In the genomic region with DNA sequence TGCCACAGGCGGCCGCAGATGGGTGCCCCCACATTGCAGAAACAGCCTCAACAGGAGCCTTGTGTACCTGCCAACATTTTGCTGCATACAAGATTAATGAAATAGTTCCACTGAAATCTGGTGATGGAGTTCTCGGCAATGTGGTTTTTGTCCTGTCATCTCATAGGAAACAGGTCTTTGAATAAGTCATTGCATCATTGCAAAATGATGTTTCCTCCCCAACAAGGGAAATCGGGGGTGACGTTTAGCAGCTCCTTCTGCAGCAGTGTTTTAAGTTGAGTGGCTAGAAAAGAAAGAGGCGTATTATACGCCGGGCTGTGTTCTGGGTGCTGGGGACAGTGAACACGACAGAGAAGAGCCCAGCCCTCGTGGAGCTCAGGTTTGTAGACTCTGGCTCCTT, we compare ENCODE assay signal across 19 cellular contexts.
DNase-seq lines count a peak whose midpoint lies in the region; TF ChIP-seq lines count a peak whose summit lies in the region.
"Had no signal": no experiment of that assay in that cellular context is flagged by ENCODE, and none has a peak within 500 bp of the region (broad histone marks: within the 10 kb centered on the region; RNA-seq: fewer than 3 reads in every experiment).

No MANE protein-coding gene starts in this region.

- H3K9me3 ChIP-seq in GM23248 (ENCODE audit: low read depth) (no peaks in the 10 kb centered on the region), A673 (ENCODE audit: low read depth, low read length, poor library complexity, severe bottlenecking) (no peaks in the 10 kb centered on the region)
- H3K9me3 ChIP-seq: left lung had no signal

- DNase-seq in GM23248 = peak; percentile 55
- peak; percentile 13 for DNase-seq in RPMI7951 (ENCODE audit: low read depth)
- peak; percentile 79 for DNase-seq in choroid plexus epithelial cell (ENCODE audit: low read depth)
- peak; percentile 44 for DNase-seq in non-pigmented ciliary epithelial cell (ENCODE audit: low read depth)
- DNase-seq in retina = no peak
- DNase-seq in A673 (ENCODE audit: low spot score) = no peak
- no peak for DNase-seq in kidney tubule cell (ENCODE audit: low spot score)
- DNase-seq: activated B cell treated with CpG ODN at 0.5 μM for 24 hours; aorta; CD4-positive, alpha-beta T cell; DND-41; NCI-H1105 treated with DMSO at 0.1 percent for 48 hours; NCI-H2171; NCI-H82; RPMI8226; small intestine; T-helper 1 cell had no signal

- no TSS peak for BruUV-seq in A673 (replicated peaks; lab: Mats Ljungman, UMichigan)

- in situ Hi-C loops in GM23248 (cut with MboI) = no loop called here

- no peak overlapping the region; the same call in 1 of the 2 replicates for H3K27ac ChIP-seq in GM23248
- no peak overlapping the region for H3K27ac ChIP-seq in A673 (ENCODE audit: low read depth, low read length, poor library complexity, severe bottlenecking)
- H3K27ac ChIP-seq: left lung, parathyroid adenoma had no signal

- TF ChIP-seq CTCF in choroid plexus epithelial cell (conservative IDR thresholded peaks at IDR 0.05; ENCODE audit: low read depth, low read length) (no peak), A673 (conservative IDR thresholded peaks at IDR 0.05; ENCODE audit: low read depth, low read length) (no peak)

- peak overlapping the region; percentile 25 for H3K4me2 ChIP-seq in GM23248 (ENCODE audit: unreplicated experiment)

- POLR2A ChIA-PET in A673 (lab: Charles Lee; ENCODE audit: low non-redundant PET) = no interaction called here

- no peak overlapping the region for H2AFZ ChIP-seq in GM23248
- H2AFZ ChIP-seq: parathyroid adenoma had no signal

- H3K9me2 ChIP-seq in GM23248 (ENCODE audit: insufficient read depth) = no peaks in the 10 kb centered on the region

- H3F3A ChIP-seq in GM23248 (ENCODE audit: insufficient read depth) = peaks cover 6% of the 10 kb centered on the region

- H3K4me1 ChIP-seq in GM23248 (ENCODE audit: insufficient read depth) (peaks cover 9% of the 10 kb centered on the region), A673 (ENCODE audit: insufficient read depth, low read length, poor library complexity, severe bottlenecking) (no peaks in the 10 kb centered on the region)
- H3K4me1 ChIP-seq: parathyroid adenoma had no signal

- intact Hi-C loops in A673 (cut with micrococcal nuclease; ENCODE audit: unreplicated experiment) = no loop called here

- 0 out of 2 replicates have a peak overlapping the region, but pooled peaks have one; percentile 16 for H3K9ac ChIP-seq in GM23248
- H3K9ac ChIP-seq: parathyroid adenoma had no signal

- H3K36me3 ChIP-seq in GM23248 (ENCODE audit: low read depth) = no peaks in the 10 kb centered on the region
- H3K36me3 ChIP-seq in A673 (ENCODE audit: insufficient read depth, low read length, poor library complexity, severe bottlenecking) = no peaks in the 10 kb centered on the region
- H3K36me3 ChIP-seq: left lung had no signal

- H3K4me3 ChIP-seq in GM23248 (no peak overlapping the region), choroid plexus epithelial cell (ENCODE audit: low read depth, low read length) (no peak overlapping the region), A673 (ENCODE audit: low read depth, low read length, poor library complexity, severe bottlenecking) (no peak overlapping the region)
- H3K4me3 ChIP-seq: left lung had no signal

- CTCF ChIA-PET in A673 (lab: Charles Lee) = no interaction called here

- H3K79me2 ChIP-seq in GM23248 (ENCODE audit: insufficient read depth) = no peaks in the 10 kb centered on the region
- H3K79me2 ChIP-seq: parathyroid adenoma had no signal

- no peaks in the 10 kb centered on the region for H4K20me1 ChIP-seq in GM23248 (ENCODE audit: insufficient read depth)

- WGBS in GM23248 (ENCODE audit: low coverage in 1 of 2, low lambda C conversion rate in 2 of 2, missing lambda C conversion rate in 2 of 2), 2 experiments = 76 to 79% methylated on average over 10 of the region's 10 CpGs

- H3K27me3 ChIP-seq in GM23248 (replicated peaks; ENCODE audit: insufficient read depth) (no peaks in the 10 kb centered on the region), A673 (replicated peaks; ENCODE audit: insufficient read depth, low read depth, low read length, poor library complexity) (no peaks in the 10 kb centered on the region)
- H3K27me3 ChIP-seq: left lung had no signal

Comparison
In these comparisons a context has a peak if more than half of its experiments do, and no peak if none do; other contexts are left out.
1. DNase-seq: peak in GM23248 (single experiment), RPMI7951 (single experiment), choroid plexus epithelial cell (single experiment) and non-pigmented ciliary epithelial cell (single experiment); none in retina (single experiment), A673 (single experiment) and kidney tubule cell (single experiment).